ENCODE assay signal across 17 cellular contexts in genomic region chr14:105765893-105766614, GRCh38.
"Had no signal": no experiment of that assay in that cellular context is flagged by ENCODE, and none has a peak within 500 bp of the region (broad histone marks: within the 10 kb centered on the region; RNA-seq: fewer than 3 reads in every experiment).

No MANE protein-coding gene starts in this region.

- H3K36me3 Mint-ChIP-seq: activated naive CD8-positive, alpha-beta T cell treated with anti-CD3 and anti-CD28 coated beads, Interleukin-2, amount 10 ng/mL, durations not matched to agents 7 days and 5 days; T-cell had no signal

- H3K27ac Mint-ChIP-seq: activated naive CD8-positive, alpha-beta T cell treated with anti-CD3 and anti-CD28 coated beads, Interleukin-2, amount 10 ng/mL, durations not matched to agents 7 days and 5 days; effector memory CD8-positive, alpha-beta T cell; T-cell had no signal

- ATAC-seq: effector memory CD8-positive, alpha-beta T cell; left cardiac atrium; SK-N-SH treated with all-trans-retinoic acid at 6 μM for 48 hours had no signal

- H3K4me1 Mint-ChIP-seq: activated naive CD8-positive, alpha-beta T cell treated with anti-CD3 and anti-CD28 coated beads, Interleukin-2, amount 10 ng/mL, durations not matched to agents 7 days and 5 days; neural crest cell; T-cell had no signal

- H3K4me3 Mint-ChIP-seq: activated naive CD8-positive, alpha-beta T cell treated with anti-CD3 and anti-CD28 coated beads, Interleukin-2, amount 10 ng/mL, durations not matched to agents 7 days and 5 days; effector memory CD8-positive, alpha-beta T cell; neural crest cell; T-cell had no signal

- H3K9me3 Mint-ChIP-seq: activated naive CD8-positive, alpha-beta T cell treated with anti-CD3 and anti-CD28 coated beads, Interleukin-2, amount 10 ng/mL, durations not matched to agents 7 days and 5 days; effector memory CD8-positive, alpha-beta T cell; T-cell had no signal

- H3K27me3 Mint-ChIP-seq: activated naive CD8-positive, alpha-beta T cell treated with anti-CD3 and anti-CD28 coated beads, Interleukin-2, amount 10 ng/mL, durations not matched to agents 7 days and 5 days had no signal

- DNase-seq: activated CD4-positive, alpha-beta T cell treated with anti-CD3 and anti-CD28 coated beads, Interleukin-2, amount 50 U/mL, for 1 hour; activated CD8-positive, alpha-beta memory T cell treated with anti-CD3 and anti-CD28 coated beads for 24 hours; activated CD8-positive, alpha-beta memory T cell treated with anti-CD3 and anti-CD28 coated beads, Interleukin-2, amount 50 U/mL, for 48 hours; activated naive CD8-positive, alpha-beta T cell treated with anti-CD3 and anti-CD28 coated beads, Interleukin-2, amount 10 ng/mL, durations not matched to agents 7 days and 5 days; amygdala; effector memory CD8-positive, alpha-beta T cell; foreskin fibroblast; left cardiac atrium; right cardiac atrium; stimulated activated CD4-positive, alpha-beta T cell treated with anti-CD3 and anti-CD28 coated beads, Interleukin-15, amount 100 ng/mL, for 24 hours; stimulated activated CD4-positive, alpha-beta T cell treated with anti-CD3 and anti-CD28 coated beads, Interleukin-2, amount 100 ng/mL, for 48 hours; T-cell; T1000; thyroid gland; uterus had no signal
